10 cellular contexts compared by ENCODE assay signal in genomic region chr12:31362115-31362758, GRCh38. TPM values are rescaled to one million over a fixed set of nuclear protein-coding genes. Genes with fewer than 3 reads are reported as not detected.
DNase-seq lines count a peak whose midpoint lies in the region; ATAC-seq, FAIRE-seq and TF ChIP-seq lines count a peak whose summit lies in the region.
"Had no signal": no experiment of that assay in that cellular context is flagged by ENCODE, and none has a peak within 500 bp of the region (broad histone marks: within the 10 kb centered on the region; RNA-seq: fewer than 3 reads in every experiment).

No MANE protein-coding gene starts in this region.

- H4K20me1 ChIP-seq in Loucy (ENCODE audit: insufficient read depth, low read length, poor library complexity, severe bottlenecking) (no peaks in the 10 kb centered on the region), HepG2 (ENCODE audit: insufficient read depth, low read length) (no peaks in the 10 kb centered on the region)

- TF ChIP-seq RAD21 in HepG2 (CRISPR knock-in tag; IDR thresholded peaks at IDR 0.05), result peak; percentile 43; the same call in 1 of the 2 replicates

- POLR2A ChIA-PET in HepG2 (lab: Yijun Ruan, JAX), result interaction anchor here (1.0 to 2.5 kb wide), 7 partner anchors 9 to 228 kb away, joined by 3 to 36 read pairs (median 6); partner anchors contain the start of genes DENND5B and SINHCAF

- H3K4me3 ChIP-seq in Loucy (ENCODE audit: low read length, poor library complexity, severe bottlenecking), result peak overlapping the region; percentile 68
- peak overlapping the region; percentile 64 to 77 (median 73) for H3K4me3 ChIP-seq in HepG2 (replicated peaks in 1 of 3; ENCODE audit: insufficient read depth in 1 of 3, low read depth in 2 of 3, low read length in 3 of 3)
- H3K4me3 ChIP-seq: SJSA1, thyroid gland had no signal

- no peaks in the 10 kb centered on the region for H3F3A ChIP-seq in Loucy (ENCODE audit: low read depth)

- ATAC-seq in GM21786 (IDR thresholded peaks at IDR 0.05; ENCODE audit: unreplicated experiment) (peak; percentile 35), HepG2 (peak; percentile 97)

- H3K27ac ChIP-seq in HepG2 (ENCODE audit: extremely low read length, insufficient read depth, low read length), result peak overlapping the region; percentile 84
- H3K27ac ChIP-seq: SJSA1, thyroid gland had no signal

- BruUV-seq in HepG2 (replicated peaks; lab: Mats Ljungman, UMichigan), result TSS peak; percentile 67

- peak; percentile 57 to 59 for TF ChIP-seq POLR2A in HepG2 (IDR thresholded peaks at IDR 0.05; ENCODE audit: insufficient read depth in 1 of 2, low read depth in 2 of 2, low read length in 2 of 2)

- CTCF ChIA-PET in HepG2 (lab: Yijun Ruan, JAX; ENCODE audit: low intra/inter-chr PET ratio, low total read pairs), result no interaction called here

- H3K79me2 ChIP-seq in Loucy (ENCODE audit: insufficient read depth, low read length) (no peaks in the 10 kb centered on the region), HepG2 (ENCODE audit: insufficient read depth, low read length) (no peaks in the 10 kb centered on the region)

- no peaks in the 10 kb centered on the region for H3K9me3 ChIP-seq in Loucy (ENCODE audit: insufficient read depth, low read depth, low read length)
- H3K9me3 ChIP-seq in HepG2 (ENCODE audit: low read length), result no peaks in the 10 kb centered on the region
- H3K9me3 ChIP-seq: SJSA1, thyroid gland had no signal

- H3K9ac ChIP-seq in Loucy (ENCODE audit: low read depth, low read length, poor library complexity, severe bottlenecking), result peak overlapping the region; percentile 66
- H3K9ac ChIP-seq in HepG2 (ENCODE audit: insufficient read depth, low read depth, low read length), result peak overlapping the region; percentile 88

- H3K4me1 ChIP-seq in Loucy (ENCODE audit: insufficient read depth, low read length, poor library complexity, severe bottlenecking) (peaks cover 20% of the 10 kb centered on the region), HepG2 (ENCODE audit: insufficient read depth, low read length) (peaks cover 27% of the 10 kb centered on the region)

- in situ Hi-C loops in GM13976 (cut with MboI; ENCODE audit: low sequenced_read_pairs, unreplicated experiment), result no loop called here
- in situ Hi-C loops in HepG2 (cut with HindIII; ENCODE audit: extremely low pct_ligation_motif_present, low pct_unique_long_range_greater_than_20kb), result no loop called here

- peak; percentile 54 for FAIRE-seq in HepG2 (lab: Jason Lieb, UNC)

- intact Hi-C loops in HepG2 (cut with micrococcal nuclease; ENCODE audit: unreplicated experiment), result loop anchor here (1.0 to 2.0 kb wide), 2 partner anchors 8 to 35 kb away; partner anchors contain the start of gene SINHCAF

- DNase-seq in GM13976 (ENCODE audit: low spot score) (peak; percentile 33), UCSD-AML1 (lab: John Stamatoyannopoulos, UW; ENCODE audit: unreplicated experiment) (peak; percentile 36), HepG2 (ENCODE audit: low spot score) (peak; percentile 66), ureter (ENCODE audit: low spot score) (no peak), putamen (ENCODE audit: low spot score) (no peak), GM10266 (ENCODE audit: extremely low spot score) (no peak)

- TF ChIP-seq CTCF in GM13976 (IDR thresholded peaks at IDR 0.05; ENCODE audit: borderline replicate concordance, control extremely low read depth, extremely low read depth, insufficient read depth, missing control alignments) (no peak), Loucy (conservative IDR thresholded peaks at IDR 0.05; ENCODE audit: low read length) (no peak; the same call in 1 of the 2 replicates), HepG2 (CRISPR knock-in tag; IDR thresholded peaks at IDR 0.05) (peak; percentile 34; the same call in 1 of the 2 replicates), GM10266 (IDR thresholded peaks at IDR 0.05; ENCODE audit: control insufficient read depth, insufficient read depth, low read depth, missing control alignments) (no peak)

- H3K36me3 ChIP-seq in Loucy (ENCODE audit: insufficient read depth, low read length) (no peaks in the 10 kb centered on the region), HepG2 (replicated peaks in 1 of 2; ENCODE audit: control insufficient read depth in 1 of 2, insufficient read depth in 2 of 2, low read length in 2 of 2) (no peaks in the 10 kb centered on the region)
- H3K36me3 ChIP-seq: SJSA1, thyroid gland had no signal

- no peaks in the 10 kb centered on the region for H3K27me3 ChIP-seq in Loucy (ENCODE audit: insufficient read depth, low read length, poor library complexity, severe bottlenecking)
- H3K27me3 ChIP-seq in HepG2 (ENCODE audit: control insufficient read depth in 1 of 2, insufficient read depth in 2 of 2, low read length in 2 of 2), result no peaks in the 10 kb centered on the region; a peak in 1 of 5 replicates
- H3K27me3 ChIP-seq: SJSA1, thyroid gland had no signal

- TF ChIP-seq EP300 in HepG2 (IDR thresholded peaks at IDR 0.05; ENCODE audit: low read depth in 2 of 2, low read length in 2 of 2) (no peak), HepG2 (CRISPR knock-in tag; IDR thresholded peaks at IDR 0.05; ENCODE audit: borderline replicate concordance) (0 out of 2 replicates have a peak, but pooled peaks have one; percentile 18)

- WGBS in HepG2 (ENCODE audit: low lambda C conversion rate), result 0% methylated on average over 13 of the region's 13 CpGs

- H3K4me2 ChIP-seq in Loucy (ENCODE audit: low read depth, low read length, poor library complexity, severe bottlenecking) (peak overlapping the region; percentile 81), HepG2 (ENCODE audit: low read depth, low read length) (peak overlapping the region; percentile 100)

- H2AFZ ChIP-seq in Loucy (ENCODE audit: low read length) (peak overlapping the region; percentile 93), HepG2 (ENCODE audit: low read length) (peak overlapping the region; percentile 99)

- H3K9me2 ChIP-seq in Loucy (replicated peaks; ENCODE audit: low read depth, low read length), result no peaks in the 10 kb centered on the region

TF ChIP-seq in HepG2, 621 proteins besides CTCF, POLR2A, EP300 and RAD21 (continues in another document):
- TF ChIP-seq ZBTB39 (CRISPR knock-in tag; IDR thresholded peaks at IDR 0.05) (peak; percentile 51; the same call in 1 of the 2 replicates), SAP130 (CRISPR knock-in tag; IDR thresholded peaks at IDR 0.05; ENCODE audit: low read depth) (peak; percentile 64), ATF7 (IDR thresholded peaks at IDR 0.05) (no peak), ATF7 (CRISPR knock-in tag; IDR thresholded peaks at IDR 0.05) (0 out of 2 replicates have a peak, but pooled peaks have one; percentile 2), ZNF607 (CRISPR knock-in tag; IDR thresholded peaks at IDR 0.05; ENCODE audit: borderline replicate concordance) (peak; percentile 71; the same call in 1 of the 2 replicates), RFXAP (CRISPR knock-in tag; IDR thresholded peaks at IDR 0.05; ENCODE audit: borderline replicate concordance) (no peak), KMT2B (CRISPR knock-in tag; IDR thresholded peaks at IDR 0.05) (peak; percentile 16; the same call in 1 of the 2 replicates), ZNF234 (CRISPR knock-in tag; conservative IDR thresholded peaks at IDR 0.05) (0 out of 2 replicates have a peak, but pooled peaks have one; percentile 27), GABPB1 (CRISPR knock-in tag; IDR thresholded peaks at IDR 0.05) (peak; percentile 37)

RNA-seq across cellular contexts. Expression of gene SINHCAF, which starts 36.3 kb away (rescaled TPM):
- total RNA-seq in HepG2 (2016; rRNA removed; fragmentation: Illumina TruSeq; extraction: Trizol) (97.8 and 132 TPM in 2 replicates), ureter (88.4 TPM)
- 22.6 and 27.1 TPM in 2 replicates for total RNA-seq in HepG2 (2016; cell fraction: cytosol; rRNA removed; fragmentation: Illumina TruSeq; extraction: Trizol; ENCODE audit: low read depth)
- total RNA-seq in HepG2 (2016; cell fraction: insoluble cytoplasmic fraction; rRNA removed; fragmentation: Illumina TruSeq; extraction: Trizol), result 99.7 and 134 TPM in 2 replicates
- total RNA-seq in HepG2 (2016; cell fraction: membrane; rRNA removed; fragmentation: Illumina TruSeq; extraction: Trizol), result 62.6 and 68.2 TPM in 2 replicates
- 46.7 and 57.7 TPM in 2 replicates for total RNA-seq in HepG2 (2016; cell fraction: nucleus; rRNA removed; fragmentation: Illumina TruSeq; extraction: Trizol)
- polyA plus RNA-seq in HepG2 (2011; rRNA removed), result 36.8 and 54.6 TPM in 2 replicates
- polyA plus RNA-seq in HepG2 (2011; cell fraction: cytosol; rRNA removed), result 24.7 and 38.2 TPM in 2 replicates
- polyA plus RNA-seq in HepG2 (2011; cell fraction: nucleus; rRNA removed), result 17.1 and 19.0 TPM in 2 replicates
- polyA plus RNA-seq in HepG2 (2012), result 60.8 and 80.1 TPM in 2 replicates
- 8.1 and 9.8 TPM in 2 replicates for polyA plus RNA-seq in HepG2 (2016; cell fraction: cytosol; fragmentation: Illumina TruSeq; extraction: Trizol; ENCODE audit: low read depth)
- 133 and 138 TPM in 2 replicates for polyA plus RNA-seq in HepG2 (2016; cell fraction: insoluble cytoplasmic fraction; fragmentation: Illumina TruSeq; extraction: Trizol; ENCODE audit: low read depth)
- polyA plus RNA-seq in HepG2 (2016; cell fraction: membrane; fragmentation: Illumina TruSeq; extraction: Trizol; ENCODE audit: low read depth), result 34.0 and 34.6 TPM in 2 replicates
- polyA plus RNA-seq in HepG2 (2016; cell fraction: nucleus; fragmentation: Illumina TruSeq; extraction: Trizol; ENCODE audit: insufficient read depth, low read depth), result 59.8 and 60.8 TPM in 2 replicates
- 24.4 and 32.5 TPM in 2 replicates for polyA minus RNA-seq in HepG2 (2011; rRNA and poly(A)+ RNA removed; ENCODE audit: low replicate concordance)
- polyA minus RNA-seq in HepG2 (2011; cell fraction: cytosol; rRNA and poly(A)+ RNA removed), result 51.2 and 59.7 TPM in 2 replicates
- polyA minus RNA-seq in HepG2 (2011; cell fraction: nucleus; rRNA and poly(A)+ RNA removed), result 68.4 and 72.5 TPM in 2 replicates

Comparison
In these comparisons a context has a peak if more than half of its experiments do, and no peak if none do; other contexts are left out.
1. DNase-seq: peak in GM13976 (single experiment), UCSD-AML1 (single experiment) and HepG2 (single experiment); none in ureter (single experiment), putamen (single experiment) and GM10266 (single experiment).